11 cellular contexts compared by ENCODE assay signal in genomic region chr2:231489990-231490389, GRCh38. TPM values are rescaled to one million over a fixed set of nuclear protein-coding genes. Genes with fewer than 3 reads are reported as not detected.
A peak's percentile ranks its signal among the peaks of the same experiment; 100 is the strongest.
DNase-seq lines count a peak whose midpoint lies in the region; ATAC-seq, FAIRE-seq and TF ChIP-seq lines count a peak whose summit lies in the region.
"Had no signal": no experiment of that assay in that cellular context is flagged by ENCODE, and none has a peak within 500 bp of the region (broad histone marks: within the 10 kb centered on the region; RNA-seq: fewer than 3 reads in every experiment).

No MANE protein-coding gene starts in this region.

- no peaks in the 10 kb centered on the region for H3K79me2 ChIP-seq in H9 (ENCODE audit: insufficient read depth, low read length)
- H3K79me2 ChIP-seq in mesendoderm (ENCODE audit: control insufficient read depth, insufficient read depth, low read length) = no peaks in the 10 kb centered on the region
- H3K79me2 ChIP-seq: parathyroid adenoma had no signal

- H3K27ac Mint-ChIP-seq in H9 = no peak overlapping the region
- H3K27ac Mint-ChIP-seq: activated naive CD8-positive, alpha-beta T cell had no signal

- H2AK5ac ChIP-seq in H9 (ENCODE audit: insufficient read length, low read length) = no peak overlapping the region
- no peak overlapping the region for H2AK5ac ChIP-seq in mesendoderm (ENCODE audit: low read length)

- H3K4me3 ChIP-seq in mesendoderm (ENCODE audit: low read length) = no peak overlapping the region

- ATAC-seq in GM21515 (IDR thresholded peaks at IDR 0.05; ENCODE audit: unreplicated experiment) = no peak

- H2BK5ac ChIP-seq in H9 (ENCODE audit: insufficient read length, low read length) (no peak overlapping the region), mesendoderm (ENCODE audit: low read length) (no peak overlapping the region)

- no peak overlapping the region for H2BK12ac ChIP-seq in H9 (ENCODE audit: insufficient read length, low read depth, low read length)

- no peak overlapping the region for H2AFZ ChIP-seq in H9 (ENCODE audit: low read length)
- H2AFZ ChIP-seq: parathyroid adenoma had no signal

- no peak overlapping the region for H2BK20ac ChIP-seq in H9 (ENCODE audit: low read depth, low read length, poor library complexity, severe bottlenecking)

- H3K79me1 ChIP-seq in H9 (ENCODE audit: insufficient read depth, low read depth, low read length, poor library complexity, severe bottlenecking) (no peaks in the 10 kb centered on the region), mesendoderm (ENCODE audit: low read length) (no peaks in the 10 kb centered on the region)

- TF ChIP-seq CTCF in D721Med (IDR thresholded peaks at IDR 0.05; ENCODE audit: insufficient read depth, missing control alignments) (peak; percentile 7), H9 (conservative IDR thresholded peaks at IDR 0.05) (peak; percentile 71)

- no peak overlapping the region for H3K14ac ChIP-seq in H9 (ENCODE audit: insufficient read depth, low read length)

- H3K4me2 ChIP-seq in H9 (ENCODE audit: insufficient read depth, insufficient read length, low read length) (no peak overlapping the region), mesendoderm (ENCODE audit: low read length) (no peak overlapping the region)

- peaks cover 6% of the 10 kb centered on the region for H3K9me3 ChIP-seq in H9 (ENCODE audit: control insufficient read depth, low read depth, low read length)

- H3K56ac ChIP-seq in H9 (ENCODE audit: insufficient read length, low read depth, low read length) (no peak overlapping the region), mesendoderm (ENCODE audit: low read length) (no peak overlapping the region)

- H4K5ac ChIP-seq in H9 (ENCODE audit: insufficient read length, low read depth, low read length) (no peak overlapping the region), mesendoderm (ENCODE audit: low read length) (no peak overlapping the region)

- H3K4me3 Mint-ChIP-seq in H9 = no peak overlapping the region
- H3K4me3 Mint-ChIP-seq: activated naive CD8-positive, alpha-beta T cell had no signal

- H3K23ac ChIP-seq in H9 (ENCODE audit: insufficient read length, low read depth, low read length) (no peak overlapping the region), mesendoderm (ENCODE audit: low read length) (no peak overlapping the region)

- H3K4ac ChIP-seq in H9 (ENCODE audit: low read depth, low read length) = no peak overlapping the region
- no peak overlapping the region for H3K4ac ChIP-seq in mesendoderm (ENCODE audit: low read depth, low read length)

- H3K9ac ChIP-seq in H9 (ENCODE audit: extremely low read depth, insufficient read length, low read length) (no peak overlapping the region), mesendoderm (ENCODE audit: low read length) (no peak overlapping the region)
- H3K9ac ChIP-seq: parathyroid adenoma had no signal

- 0 out of 4 replicates have a peak, but pooled peaks cover 0 to 1% of the 10 kb centered on the region in 2 experiments for H3K4me1 Mint-ChIP-seq in H9

- H3K4me1 ChIP-seq in H9 (ENCODE audit: insufficient read depth, low read length) (no peaks in the 10 kb centered on the region), mesendoderm (ENCODE audit: control insufficient read depth, low read depth, low read length) (no peaks in the 10 kb centered on the region)

- H3K27me3 ChIP-seq in H9 (ENCODE audit: insufficient read depth, low read length) (no peaks in the 10 kb centered on the region; the same call in 1 of the 2 replicates), mesendoderm (ENCODE audit: insufficient read depth, low read length, poor library complexity) (no peaks in the 10 kb centered on the region)

- DNase-seq in D721Med (ENCODE audit: insufficient read length, low spot score) = no peak
- DNase-seq in H9 = no peak
- DNase-seq in activated T-cell treated with anti-CD3 and anti-CD28 coated beads, Interleukin-2, amount 50 U/mL, for 48 hours = peak; percentile 56 to 59
- DNase-seq in mesendoderm = peak; percentile 39
- no peak for DNase-seq in EL
- DNase-seq in SIG-M5 (lab: John Stamatoyannopoulos, UW) = no peak
- no peak for DNase-seq in NCI-H526 treated with DMSO at 0.1 percent for 48 hours (lab: John Stamatoyannopoulos, UW)
- DNase-seq: GF-D8 had no signal

- H3T11ph ChIP-seq in H9 (ENCODE audit: low read length) = no peak overlapping the region

- H3K9me3 Mint-ChIP-seq in H9 = peaks cover 21 to 24% of the 10 kb centered on the region in 2 experiments

- H3K36me3 ChIP-seq in mesendoderm (ENCODE audit: control insufficient read depth, insufficient read depth, low read length) = no peaks in the 10 kb centered on the region

- H2BK15ac ChIP-seq in H9 (ENCODE audit: low read depth, low read length) (no peak overlapping the region), mesendoderm (replicated peaks; ENCODE audit: low read depth) (no peak overlapping the region)

- H3K36me3 Mint-ChIP-seq in H9 (ENCODE audit: insufficient read depth in 1 of 3, low read depth in 3 of 3) = peaks cover 14 to 19% (median 18%) of the 10 kb centered on the region in 3 experiments
- H3K36me3 Mint-ChIP-seq: activated naive CD8-positive, alpha-beta T cell had no signal

- H3K18ac ChIP-seq in H9 (ENCODE audit: insufficient read length, low read depth, low read length) = no peak overlapping the region
- no peak overlapping the region for H3K18ac ChIP-seq in mesendoderm (ENCODE audit: low read length)

- no peaks in the 10 kb centered on the region for H3K23me2 ChIP-seq in H9 (ENCODE audit: insufficient read length, low read depth, low read length, poor library complexity, severe bottlenecking)

- WGBS in H9 (ENCODE audit: extremely low coverage, insufficient read length, low lambda C conversion rate) = no CpG with 5 or more reads among the region's 14 CpGs
- no CpG with 5 or more reads among the region's 14 CpGs for WGBS in mesendoderm (ENCODE audit: extremely low coverage, insufficient coverage, low lambda C conversion rate)

- H4K20me1 ChIP-seq in H9 (ENCODE audit: control insufficient read depth, insufficient read depth, insufficient read length) = no peaks in the 10 kb centered on the region

- H4K91ac ChIP-seq in H9 (ENCODE audit: insufficient read length, low read depth, low read length) = no peak overlapping the region

- H2BK120ac ChIP-seq in H9 (ENCODE audit: low read depth, low read length, poor library complexity, severe bottlenecking) (no peak overlapping the region), mesendoderm (ENCODE audit: low read depth, low read length) (no peak overlapping the region)

- no peak for FAIRE-seq in D721Med (lab: Jason Lieb, UNC)

- H4K8ac ChIP-seq in H9 (replicated peaks; ENCODE audit: insufficient read length, low read depth, low read length) (no peak overlapping the region), mesendoderm (ENCODE audit: low read depth, low read length) (no peak overlapping the region)

- no peak overlapping the region for H3K27ac ChIP-seq in H9 (ENCODE audit: insufficient read length, low read depth, low read length)
- no peak overlapping the region for H3K27ac ChIP-seq in mesendoderm (ENCODE audit: low read depth, low read length)
- H3K27ac ChIP-seq: parathyroid adenoma had no signal

- H3K27me3 Mint-ChIP-seq in H9 (ENCODE audit: low read depth) = peaks cover 4% of the 10 kb centered on the region; the same call in 1 of the 2 replicates
- H3K27me3 Mint-ChIP-seq: activated naive CD8-positive, alpha-beta T cell had no signal

RNA-seq across cellular contexts. Expression of gene NCL, which starts 25.7 kb away (rescaled TPM):
- 1,269 and 1,271 TPM in 2 replicates for total RNA-seq in H9 (2021)
- 1,036 TPM for polyA plus RNA-seq in mesendoderm (2013, experiment 1 of 2)
- polyA plus RNA-seq in mesendoderm (2013, experiment 2 of 2) = 1,059 TPM

RNA-seq across cellular contexts. Expression of gene NMUR1, which starts 40.3 kb away (rescaled TPM):
- total RNA-seq in H9 (2021) = 0.13 and 0.20 TPM in 2 replicates
- 0.15 TPM for polyA plus RNA-seq in mesendoderm (2013, experiment 1 of 2)
- polyA plus RNA-seq in mesendoderm (2013, experiment 2 of 2) = 0.20 TPM

Comparison
In these comparisons a context has a peak if more than half of its experiments do, and no peak if none do; other contexts are left out.
1. DNase-seq: peak in activated T-cell treated with anti-CD3 and anti-CD28 coated beads, Interleukin-2, amount 50 U/mL, for 48 hours (2 of 2) and mesendoderm (single experiment); none in D721Med (single experiment), H9 (single experiment), EL (single experiment), SIG-M5 (single experiment) and NCI-H526 treated with DMSO at 0.1 percent for 48 hours (single experiment).